1 cellular context compared by ENCODE assay signal in the genomic region with DNA sequence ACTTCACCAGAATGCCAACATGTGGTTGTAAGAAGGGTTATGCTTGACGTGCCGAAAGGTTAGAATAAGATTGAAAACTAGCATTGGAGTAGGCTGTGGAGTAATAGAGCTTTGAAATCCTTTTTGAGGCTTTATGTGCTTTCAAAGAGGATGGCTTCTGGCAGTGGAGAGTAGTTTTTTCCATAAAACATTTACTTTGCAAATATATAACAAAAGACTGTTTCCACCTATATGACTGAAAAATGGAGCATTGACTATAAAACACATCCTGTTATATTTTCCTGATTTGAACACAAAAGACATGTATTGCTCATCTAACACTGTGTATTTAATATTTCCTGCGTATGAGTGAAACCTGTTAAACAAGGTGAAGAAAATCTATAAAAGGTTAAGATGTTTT.
TF ChIP-seq lines count a peak whose summit lies in the region.

No MANE protein-coding gene starts in this region.

TF ChIP-seq in GM23338, 12 proteins besides CTCF, POLR2A, EP300 and RAD21 (continued from another document):
- no peak for TF ChIP-seq REST (IDR thresholded peaks at IDR 0.05; ENCODE audit: unreplicated experiment)
- no peak for TF ChIP-seq ZNF114 (CRISPR knock-in tag; IDR thresholded peaks at IDR 0.05)
- no peak for TF ChIP-seq STAT1 (IDR thresholded peaks at IDR 0.05; ENCODE audit: unreplicated experiment)
- TF ChIP-seq JUNB (IDR thresholded peaks at IDR 0.05; ENCODE audit: unreplicated experiment): no peak
- TF ChIP-seq, protein P1, sequence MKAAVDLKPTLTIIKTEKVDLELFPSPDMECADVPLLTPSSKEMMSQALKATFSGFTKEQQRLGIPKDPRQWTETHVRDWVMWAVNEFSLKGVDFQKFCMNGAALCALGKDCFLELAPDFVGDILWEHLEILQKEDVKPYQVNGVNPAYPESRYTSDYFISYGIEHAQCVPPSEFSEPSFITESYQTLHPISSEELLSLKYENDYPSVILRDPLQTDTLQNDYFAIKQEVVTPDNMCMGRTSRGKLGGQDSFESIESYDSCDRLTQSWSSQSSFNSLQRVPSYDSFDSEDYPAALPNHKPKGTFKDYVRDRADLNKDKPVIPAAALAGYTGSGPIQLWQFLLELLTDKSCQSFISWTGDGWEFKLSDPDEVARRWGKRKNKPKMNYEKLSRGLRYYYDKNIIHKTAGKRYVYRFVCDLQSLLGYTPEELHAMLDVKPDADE (IDR thresholded peaks at IDR 0.05): no peak
